ENCODE assay signal across 10 cellular contexts in genomic region chr4:145195167-145195952, GRCh38. TPM values are rescaled to one million over a fixed set of nuclear protein-coding genes. Genes with fewer than 3 reads are reported as not detected.
DNase-seq lines count a peak whose midpoint lies in the region; ATAC-seq and TF ChIP-seq lines count a peak whose summit lies in the region.
"Had no signal": no experiment of that assay in that cellular context is flagged by ENCODE, and none has a peak within 500 bp of the region (broad histone marks: within the 10 kb centered on the region; RNA-seq: fewer than 3 reads in every experiment).

No MANE protein-coding gene starts in this region.

- no peak overlapping the region for H3K27ac ChIP-seq in RWPE1

- DNase-seq in Calu3 (no peak), RWPE1 (ENCODE audit: low spot score) (peak; percentile 51), T-helper 1 cell (no peak), DMS79 treated with DMSO at 0.1 percent for 48 hours (lab: John Stamatoyannopoulos, UW) (no peak), RKO (ENCODE audit: low spot score) (no peak), COLO829 (ENCODE audit: low spot score) (no peak)
- DNase-seq: effector CD8-positive, alpha-beta T cell; NCI-H774 had no signal

- TF ChIP-seq CTCF in Calu3 (IDR thresholded peaks at IDR 0.05; ENCODE audit: unreplicated experiment): no peak
- no peak for TF ChIP-seq CTCF in RWPE1 (conservative IDR thresholded peaks at IDR 0.05; ENCODE audit: low read depth)

- H3K4me3 Mint-ChIP-seq in Calu3 (ENCODE audit: low read depth, unreplicated experiment): no peak overlapping the region

- peak overlapping the region; percentile 33 for H3K27ac Mint-ChIP-seq in Calu3 (ENCODE audit: unreplicated experiment)

- H3K36me3 Mint-ChIP-seq in Calu3 (ENCODE audit: insufficient read depth, unreplicated experiment): no peaks in the 10 kb centered on the region

- ATAC-seq in GM21381 (IDR thresholded peaks at IDR 0.05; ENCODE audit: unreplicated experiment) (peak; percentile 84), HG03139 (IDR thresholded peaks at IDR 0.05; ENCODE audit: unreplicated experiment) (peak; percentile 79)

- intact Hi-C loops in Calu3 (cut with micrococcal nuclease; ENCODE audit: unreplicated experiment): no loop called here

- CTCF ChIA-PET in Calu3 (lab: Charles Lee) (no interaction called here), RWPE1 (lab: Yijun Ruan, JAX) (no interaction called here)

- H3K9me3 Mint-ChIP-seq in Calu3 (ENCODE audit: low read depth, unreplicated experiment): no peaks in the 10 kb centered on the region

- POLR2A ChIA-PET in RWPE1 (lab: Yijun Ruan, JAX; ENCODE audit: low non-redundant PET): no interaction called here

- H3K4me1 Mint-ChIP-seq in Calu3 (ENCODE audit: low read depth, unreplicated experiment): peaks cover 26% of the 10 kb centered on the region

- H3K27me3 Mint-ChIP-seq in Calu3 (ENCODE audit: unreplicated experiment): no peaks in the 10 kb centered on the region

- no TSS peak for BruUV-seq in Calu3 (replicated peaks; lab: Mats Ljungman, UMichigan)

RNA-seq across cellular contexts. Expression of gene OTUD4, which starts 15.0 kb away (rescaled TPM):
- 31.7 and 32.7 TPM in 2 replicates for total RNA-seq in Calu3 (2022)
